In genomic region chr20:25608774-25609173, GRCh38 we compare ENCODE assay signal across 29 cellular contexts.
"Had no signal": no experiment of that assay in that cellular context is flagged by ENCODE, and none has a peak within 500 bp of the region (broad histone marks: within the 10 kb centered on the region; RNA-seq: fewer than 3 reads in every experiment).

No MANE protein-coding gene starts in this region.

- H3K4me1 ChIP-seq: left lung, lower lobe of right lung, neural progenitor cell, parathyroid adenoma, psoas muscle, right atrium auricular region, stomach, testis, thyroid gland, transverse colon, upper lobe of left lung, vagina had no signal

- H3K4me2 ChIP-seq: neural progenitor cell had no signal

- H3K9ac ChIP-seq: neural progenitor cell, parathyroid adenoma had no signal

- H3K36me3 ChIP-seq: neural progenitor cell, right atrium auricular region, thyroid gland, transverse colon had no signal

- H3K27ac ChIP-seq: left lung, lower lobe of right lung, neural progenitor cell, neutrophil, parathyroid adenoma, psoas muscle, right atrium auricular region, skin epidermis, stomach, testis, thyroid gland, transverse colon, upper lobe of left lung, vagina had no signal

- H3K4me3 ChIP-seq: left lung, lower lobe of right lung, neural progenitor cell, psoas muscle, right atrium auricular region, skin epidermis, stomach, testis, thyroid gland, transverse colon, upper lobe of left lung, vagina had no signal

- DNase-seq: kidney glomerular epithelial cell; left colon; left lung; lower lobe of right lung; mammary epithelial cell; mesenchymal stem cell; naive B cell; natural killer cell; nephron progenitor cell; occipital lobe; psoas muscle; stimulated activated CD4-positive, alpha-beta T cell treated with anti-CD3 and anti-CD28 coated beads, Interleukin-12 subunit alpha, Interleukin-12 subunit beta, amount 100 ng/mL, for 4 hours; stimulated activated CD4-positive, alpha-beta T cell treated with anti-CD3 and anti-CD28 coated beads, Interleukin-15, amount 100 ng/mL, for 24 hours; stimulated activated CD4-positive, alpha-beta T cell treated with anti-CD3 and anti-CD28 coated beads, Interleukin-2, amount 100 ng/mL, for 24 hours; stimulated activated CD4-positive, alpha-beta T cell treated with anti-CD3 and anti-CD28 coated beads, Interleukin-4, amount 100 ng/mL, for 1 hour; stimulated activated naive B cell treated with anti-CD40 and anti-IgM and Interleukin-4, amounts not matched to agents 10 μg/mL and 1 μg/mL and 100 μg/mL, for 72 hours; stimulated activated naive CD8-positive, alpha-beta T cell treated with anti-CD3 and anti-CD28 coated beads, Interleukin-15, Interleukin-2, amounts not matched to agents 100 U/mL and 50 U/mL, for 24 hours; stomach; testis; thyroid gland; transverse colon; upper lobe of left lung had no signal

- H3K27me3 ChIP-seq: left lung, neural progenitor cell, neutrophil, right atrium auricular region, stomach, testis, thyroid gland, transverse colon, upper lobe of left lung, vagina had no signal

- ATAC-seq: left colon; left lung; lower lobe of right lung; natural killer cell; psoas muscle; sciatic nerve; stimulated activated naive B cell treated with anti-CD40 and anti-IgM and Interleukin-4, amounts not matched to agents 10 μg/mL and 1 μg/mL and 100 μg/mL, for 72 hours; stimulated activated naive CD8-positive, alpha-beta T cell treated with anti-CD3 and anti-CD28 coated beads, Interleukin-15, Interleukin-2, amounts not matched to agents 100 U/mL and 50 U/mL, for 24 hours had no signal

- H3K9me3 ChIP-seq: left lung, lower lobe of right lung, neutrophil, psoas muscle, right atrium auricular region, stomach, testis, thyroid gland, transverse colon, upper lobe of left lung, vagina had no signal
